In genomic region chr13:44690376-44690775, GRCh38 we compare ENCODE assay signal across 24 cellular contexts.
"Had no signal": no experiment of that assay in that cellular context is flagged by ENCODE, and none has a peak within 500 bp of the region (broad histone marks: within the 10 kb centered on the region; RNA-seq: fewer than 3 reads in every experiment).

No MANE protein-coding gene starts in this region.

- DNase-seq: colonic mucosa; cortex of kidney; dermis blood vessel endothelial cell; dorsolateral prefrontal cortex; effector CD4-positive, alpha-beta T cell; effector CD8-positive, alpha-beta T cell; effector memory CD4-positive, alpha-beta T cell; effector memory CD8-positive, alpha-beta T cell; endodermal cell; erythroblast; esophagus squamous epithelium; foreskin fibroblast; foreskin keratinocyte; foreskin melanocyte; gastrocnemius medialis; glutamatergic neuron; heart left ventricle; heart right ventricle had no signal

- H3K36me3 ChIP-seq: colonic mucosa, esophagus muscularis mucosa, esophagus squamous epithelium, gastrocnemius medialis, gastroesophageal sphincter, heart left ventricle, heart right ventricle had no signal

- ATAC-seq: effector memory CD8-positive, alpha-beta T cell; esophagus mucosa; foreskin keratinocyte; gastrocnemius medialis; gastroesophageal sphincter; heart left ventricle; heart right ventricle had no signal

- H3K9me3 ChIP-seq: colonic mucosa, esophagus muscularis mucosa, esophagus squamous epithelium, gastrocnemius medialis, gastroesophageal sphincter had no signal

- H3K27me3 Mint-ChIP-seq: dendritic cell treated with granulocyte-macrophage colony-stimulating factor and Interleukin-4, amounts not matched to agents 40 ng/mL and 50 ng/mL, for 4 days had no signal

- H3K4me1 ChIP-seq: colonic mucosa, esophagus squamous epithelium, foreskin keratinocyte had no signal

- H3K27me3 ChIP-seq: colonic mucosa, dorsolateral prefrontal cortex, esophagus muscularis mucosa, foreskin keratinocyte, gastrocnemius medialis, gastroesophageal sphincter, heart left ventricle, heart right ventricle had no signal

- H3K27ac ChIP-seq: colonic mucosa, dorsolateral prefrontal cortex, epithelial cell of prostate, esophagus muscularis mucosa, esophagus squamous epithelium, foreskin keratinocyte, gastrocnemius medialis, gastroesophageal sphincter, heart left ventricle, heart right ventricle had no signal

- H3K27ac Mint-ChIP-seq: dendritic cell treated with granulocyte-macrophage colony-stimulating factor and Interleukin-4, amounts not matched to agents 40 ng/mL and 50 ng/mL, for 4 days; effector memory CD8-positive, alpha-beta T cell; endodermal cell had no signal

- H3K4me3 Mint-ChIP-seq: dendritic cell treated with granulocyte-macrophage colony-stimulating factor and Interleukin-4, amounts not matched to agents 40 ng/mL and 50 ng/mL, for 4 days; effector memory CD8-positive, alpha-beta T cell; endodermal cell had no signal

- H3K4me3 ChIP-seq: colonic mucosa, coronary artery, dorsolateral prefrontal cortex, esophagus muscularis mucosa, esophagus squamous epithelium, gastrocnemius medialis, gastroesophageal sphincter, heart left ventricle, heart right ventricle had no signal
